In genomic region chr17:15652960-15653359, GRCh38 we compare ENCODE assay signal across 16 cellular contexts. TPM values are rescaled to one million over a fixed set of nuclear protein-coding genes. Genes with fewer than 3 reads are reported as not detected.
"Had no signal": no experiment of that assay in that cellular context is flagged by ENCODE, and none has a peak within 500 bp of the region (broad histone marks: within the 10 kb centered on the region; RNA-seq: fewer than 3 reads in every experiment).

No MANE protein-coding gene starts in this region.

- ATAC-seq: activated T-cell treated with anti-CD3 and anti-CD28 coated beads, Interleukin-2, amount 50 U/mL, for 72 hours; esophagus mucosa; gastroesophageal sphincter; heart left ventricle; naive thymus-derived CD8-positive, alpha-beta T cell had no signal

- H3K36me3 ChIP-seq: gastroesophageal sphincter, heart left ventricle, thyroid gland, uterus had no signal

- DNase-seq: activated CD4-positive, alpha-beta T cell treated with anti-CD3 and anti-CD28 coated beads, Interleukin-2, amount 50 U/mL, for 1 hour; activated CD4-positive, CD25-positive, alpha-beta regulatory T cell; activated effector memory CD4-positive, alpha-beta T cell treated with anti-CD3 and anti-CD28 coated beads, Interleukin-2, amount 50 U/mL, for 16 hours; activated naive CD4-positive, alpha-beta T cell treated with anti-CD3 and anti-CD28 coated beads, Interleukin-2, amount 50 U/mL, for 16 hours; activated T-cell treated with anti-CD3 and anti-CD28 coated beads, Interleukin-2, amount 50 U/mL, for 72 hours; aorta; heart left ventricle; naive thymus-derived CD8-positive, alpha-beta T cell; stimulated activated naive CD4-positive, alpha-beta T cell treated with Interleukin-2 at 50 U/mL for 16 hours; uterus had no signal

- H3K27me3 ChIP-seq: gastroesophageal sphincter, heart left ventricle, thyroid gland, uterus had no signal

- H3K27ac Mint-ChIP-seq: activated T-cell treated with anti-CD3 and anti-CD28 coated beads, Interleukin-2, amount 50 U/mL, for 72 hours; memory B cell; naive thymus-derived CD8-positive, alpha-beta T cell had no signal

- H3K4me3 ChIP-seq: coronary artery, gastroesophageal sphincter, thyroid gland, uterus had no signal

- H3K27me3 Mint-ChIP-seq: central memory CD8-positive, alpha-beta T cell; memory B cell; naive thymus-derived CD8-positive, alpha-beta T cell had no signal

- H3K9me3 Mint-ChIP-seq: activated T-cell treated with anti-CD3 and anti-CD28 coated beads, Interleukin-2, amount 50 U/mL, for 72 hours; central memory CD8-positive, alpha-beta T cell; memory B cell; naive thymus-derived CD8-positive, alpha-beta T cell had no signal

- H3K27ac ChIP-seq: coronary artery had no signal

- H3K4me3 Mint-ChIP-seq: activated T-cell treated with anti-CD3 and anti-CD28 coated beads, Interleukin-2, amount 50 U/mL, for 72 hours; central memory CD8-positive, alpha-beta T cell; memory B cell had no signal

- H3K9me3 ChIP-seq: gastroesophageal sphincter, heart left ventricle, thyroid gland, uterus had no signal

- H3K4me1 Mint-ChIP-seq: memory B cell had no signal

RNA-seq across cellular contexts. Expression of gene FBXW10B, which starts 33.5 kb away (rescaled TPM):
- polyA plus RNA-seq: naive thymus-derived CD8-positive, alpha-beta T cell had no signal
